22 cellular contexts compared by ENCODE assay signal in genomic region chr4:26451597-26451996, GRCh38. TPM values are rescaled to one million over a fixed set of nuclear protein-coding genes. Genes with fewer than 3 reads are reported as not detected.
DNase-seq lines count a peak whose midpoint lies in the region; ATAC-seq, FAIRE-seq and TF ChIP-seq lines count a peak whose summit lies in the region.
"Had no signal": no experiment of that assay in that cellular context is flagged by ENCODE, and none has a peak within 500 bp of the region (broad histone marks: within the 10 kb centered on the region; RNA-seq: fewer than 3 reads in every experiment).

No MANE protein-coding gene starts in this region.

- H3K27me3 ChIP-seq in HepG2 (ENCODE audit: control insufficient read depth in 1 of 2, insufficient read depth in 2 of 2, low read length in 2 of 2) = no peaks in the 10 kb centered on the region
- H3K27me3 ChIP-seq in right lobe of liver = no peaks in the 10 kb centered on the region
- peaks cover 0 to 7% of the 10 kb centered on the region in 2 experiments; a peak in 2 of 5 replicates for H3K27me3 ChIP-seq in K562 (ENCODE audit: control insufficient read depth in 2 of 2, insufficient read depth in 2 of 2, low read length in 2 of 2)
- no peaks in the 10 kb centered on the region for H3K27me3 ChIP-seq in pancreas
- H3K27me3 ChIP-seq: BE2C had no signal

- H3K9ac ChIP-seq in HepG2 (ENCODE audit: insufficient read depth, low read depth, low read length) (no peak overlapping the region), K562 (ENCODE audit: insufficient read depth in 1 of 2, low read depth in 2 of 2, low read length in 2 of 2) (no peak overlapping the region)

- intact Hi-C loops in HepG2 (cut with micrococcal nuclease; ENCODE audit: unreplicated experiment) (no loop called here), right lobe of liver (cut with DNase I) (no loop called here), K562 (cut with micrococcal nuclease) (loop anchor here (10.0 kb wide), 1 partner anchor 413 kb away; the partner anchor contains the start of gene STIM2), pancreas (cut with DNase I) (no loop called here)

- no peak for FAIRE-seq in HepG2 (lab: Jason Lieb, UNC)
- FAIRE-seq in K562 (lab: Jason Lieb, UNC) = no peak
- no peak for FAIRE-seq in pancreas (lab: Jason Lieb, UNC)
- FAIRE-seq: A204.1, D721Med, G401.6, GM12891, GM19239, HTR-8/SVneo had no signal

- WGBS in HepG2 (ENCODE audit: low lambda C conversion rate) = 43% methylated on average over 3 of the region's 3 CpGs
- 47% methylated on average over 3 of the region's 3 CpGs for WGBS in right lobe of liver (ENCODE audit: insufficient coverage, low coverage, low lambda C conversion rate, missing lambda C conversion rate)
- 0% methylated on average over 3 of the region's 3 CpGs for WGBS in K562 (ENCODE audit: insufficient coverage, low coverage, missing lambda C conversion rate)
- WGBS in pancreas, 2 donors = 55 to 64% methylated on average over 3 of the region's 3 CpGs

- H3K36me3 ChIP-seq in HepG2 (replicated peaks in 1 of 2; ENCODE audit: control insufficient read depth in 1 of 2, insufficient read depth in 2 of 2, low read length in 2 of 2) (no peaks in the 10 kb centered on the region), right lobe of liver (no peaks in the 10 kb centered on the region), K562 (ENCODE audit: control insufficient read depth, insufficient read depth, low read length) (no peaks in the 10 kb centered on the region), pancreas (no peaks in the 10 kb centered on the region)
- H3K36me3 ChIP-seq: BE2C had no signal

- H2AFZ ChIP-seq in HepG2 (ENCODE audit: low read length) (no peak overlapping the region), K562 (ENCODE audit: low read depth, low read length) (no peak overlapping the region)

- H3K9me3 ChIP-seq in HepG2 (ENCODE audit: low read length) (peaks cover 10% of the 10 kb centered on the region; the same call in 1 of the 2 replicates), right lobe of liver (no peaks in the 10 kb centered on the region), K562 (replicated peaks; ENCODE audit: control insufficient read depth, insufficient read depth, low read depth, low read length) (no peaks in the 10 kb centered on the region), pancreas (no peaks in the 10 kb centered on the region)
- H3K9me3 ChIP-seq: BE2C had no signal

- no peaks in the 10 kb centered on the region for H3K79me2 ChIP-seq in HepG2 (ENCODE audit: insufficient read depth, low read length)
- H3K79me2 ChIP-seq in K562 (ENCODE audit: control insufficient read depth, insufficient read depth, low read length) = no peaks in the 10 kb centered on the region

- H3K9me1 ChIP-seq in K562 (ENCODE audit: control insufficient read depth, insufficient read depth, low read length) = no peaks in the 10 kb centered on the region

- TF ChIP-seq POLR2A in HepG2 (IDR thresholded peaks at IDR 0.05; ENCODE audit: insufficient read depth in 1 of 2, low read depth in 2 of 2, low read length in 2 of 2) (no peak), right lobe of liver (IDR thresholded peaks at IDR 0.05) (no peak), K562 (conservative IDR thresholded peaks at IDR 0.05) (no peak)

- no peak for ATAC-seq in HepG2
- ATAC-seq in right lobe of liver = no peak
- no peak for ATAC-seq in K562
- no peak for ATAC-seq in pancreas
- no peak for ATAC-seq in GM19324 (IDR thresholded peaks at IDR 0.05; ENCODE audit: low FRiP score, unreplicated experiment)

- TF ChIP-seq RAD21 in HepG2 (CRISPR knock-in tag; IDR thresholded peaks at IDR 0.05) (no peak), K562 (CRISPR knock-in tag; conservative IDR thresholded peaks at IDR 0.05 in 1 of 2, IDR thresholded peaks at IDR 0.05 in 1 of 2) (no peak)

- H4K20me1 ChIP-seq in HepG2 (ENCODE audit: insufficient read depth, low read length) = no peaks in the 10 kb centered on the region
- H4K20me1 ChIP-seq in K562 (replicated peaks; ENCODE audit: control insufficient read depth, insufficient read depth, low read length) = no peaks in the 10 kb centered on the region

- BruUV-seq in HepG2 (replicated peaks; lab: Mats Ljungman, UMichigan) (no TSS peak), K562 (replicated peaks; lab: Mats Ljungman, UMichigan) (no TSS peak)

- in situ Hi-C loops in HepG2 (cut with HindIII; ENCODE audit: extremely low pct_ligation_motif_present, low pct_unique_long_range_greater_than_20kb) (no loop called here), K562 (cut with MboI) (loop anchor here (10.0 kb wide), 1 partner anchor 563 kb away; no protein-coding TSS in a partner anchor)

- H3K4me3 ChIP-seq in HepG2 (replicated peaks in 1 of 3; ENCODE audit: insufficient read depth in 1 of 3, low read depth in 2 of 3, low read length in 3 of 3) (no peak overlapping the region), right lobe of liver (no peak overlapping the region), K562 (no peak overlapping the region), pancreas (no peak overlapping the region)

- TF ChIP-seq CTCF in HepG2 (CRISPR knock-in tag; IDR thresholded peaks at IDR 0.05) (no peak), right lobe of liver (IDR thresholded peaks at IDR 0.05) (no peak), K562 (IDR thresholded peaks at IDR 0.05 in 2 of 3, conservative IDR thresholded peaks at IDR 0.05 in 1 of 3; ENCODE audit: insufficient read depth in 2 of 3, low read depth in 1 of 3, low read length in 3 of 3) (no peak), pancreas (IDR thresholded peaks at IDR 0.05) (no peak)

- CTCF ChIA-PET in HepG2 (lab: Yijun Ruan, JAX; ENCODE audit: low intra/inter-chr PET ratio, low total read pairs) = no interaction called here
- CTCF ChIA-PET in K562 (lab: Yijun Ruan, JAX; ENCODE audit: low intra/inter-chr PET ratio) = no interaction called here

- H3K4me1 ChIP-seq in HepG2 (ENCODE audit: insufficient read depth, low read length) (peaks cover 15% of the 10 kb centered on the region), right lobe of liver (no peaks in the 10 kb centered on the region), K562 (replicated peaks in 1 of 2; ENCODE audit: control insufficient read depth in 2 of 2, insufficient read depth in 2 of 2, low read length in 2 of 2) (0 out of 5 replicates have a peak, but pooled peaks cover 0 to 2% of the 10 kb centered on the region in 2 experiments), pancreas (peaks cover 6 to 17% (median 14%) of the 10 kb centered on the region in 3 donors)
- H3K4me1 ChIP-seq: BE2C had no signal

- TF ChIP-seq EP300 in HepG2 (IDR thresholded peaks at IDR 0.05; ENCODE audit: low read depth in 2 of 2, low read length in 2 of 2) (no peak), HepG2 (CRISPR knock-in tag; IDR thresholded peaks at IDR 0.05; ENCODE audit: borderline replicate concordance) (no peak), K562 (IDR thresholded peaks at IDR 0.05; ENCODE audit: low read length) (no peak)

- DNase-seq in HepG2 (ENCODE audit: low spot score) = no peak
- DNase-seq in right lobe of liver = no peak
- no peak for DNase-seq in K562 (ENCODE audit: extremely low read depth in 1 of 4, low spot score in 3 of 4)
- DNase-seq in pancreas = no peak
- no peak for DNase-seq in activated naive CD4-positive, alpha-beta T cell (lab: John Stamatoyannopoulos, UW)
- DNase-seq in A172 (ENCODE audit: low spot score) = no peak
- DNase-seq: ACHN; BE2C; C1 segment of cervical spinal cord; CD4-positive, CD25-positive, alpha-beta regulatory T cell; CD8-positive, alpha-beta memory T cell; COR-L47; GOT3; H9 had no signal

- POLR2A ChIA-PET in HepG2 (lab: Yijun Ruan, JAX) = no interaction called here
- POLR2A ChIA-PET in K562 (lab: Yijun Ruan, JAX) = interaction anchor here (0.6 to 0.7 kb wide), 3 partner anchors 12 to 105 kb away, joined by 3 to 4 read pairs (median 3); no protein-coding TSS in a partner anchor

- H3K27ac ChIP-seq in HepG2 (ENCODE audit: extremely low read length, insufficient read depth, low read length) (no peak overlapping the region), right lobe of liver (no peak overlapping the region), K562 (ENCODE audit: extremely low read depth, low read depth, low read length) (no peak overlapping the region), pancreas (peak overlapping the region in 3 of 4 donors; percentile 45 to 78 (median 60))

- H3K4me2 ChIP-seq in HepG2 (ENCODE audit: low read depth, low read length) (no peak overlapping the region), K562 (ENCODE audit: insufficient read depth, low read length) (no peak overlapping the region)

RNA-seq across cellular contexts. Expression of gene CCKAR, which starts 38.7 kb away (rescaled TPM):
- not detected in 2 replicates for total RNA-seq in HepG2 (2016; rRNA removed; fragmentation: Illumina TruSeq; extraction: Trizol)
- not detected in 2 replicates for total RNA-seq in HepG2 (2016; cell fraction: cytosol; rRNA removed; fragmentation: Illumina TruSeq; extraction: Trizol; ENCODE audit: low read depth)
- total RNA-seq in HepG2 (2016; cell fraction: insoluble cytoplasmic fraction; rRNA removed; fragmentation: Illumina TruSeq; extraction: Trizol) = not detected in 2 replicates
- not detected in 2 replicates for total RNA-seq in HepG2 (2016; cell fraction: membrane; rRNA removed; fragmentation: Illumina TruSeq; extraction: Trizol)
- not detected in 2 replicates for total RNA-seq in HepG2 (2016; cell fraction: nucleus; rRNA removed; fragmentation: Illumina TruSeq; extraction: Trizol)
- not detected in 2 replicates for polyA plus RNA-seq in HepG2 (2011; rRNA removed)
- polyA plus RNA-seq in HepG2 (2011; cell fraction: cytosol; rRNA removed) = not detected in 2 replicates
- not detected in 2 replicates for polyA plus RNA-seq in HepG2 (2011; cell fraction: nucleus; rRNA removed)
- not detected in 2 replicates for polyA plus RNA-seq in HepG2 (2012)
- not detected in 2 replicates for polyA plus RNA-seq in HepG2 (2016; cell fraction: cytosol; fragmentation: Illumina TruSeq; extraction: Trizol; ENCODE audit: low read depth)
- not detected in 2 replicates for polyA plus RNA-seq in HepG2 (2016; cell fraction: insoluble cytoplasmic fraction; fragmentation: Illumina TruSeq; extraction: Trizol; ENCODE audit: low read depth)
- polyA plus RNA-seq in HepG2 (2016; cell fraction: membrane; fragmentation: Illumina TruSeq; extraction: Trizol; ENCODE audit: low read depth) = not detected in 2 replicates
- not detected in 2 replicates for polyA plus RNA-seq in HepG2 (2016; cell fraction: nucleus; fragmentation: Illumina TruSeq; extraction: Trizol; ENCODE audit: insufficient read depth, low read depth)
- polyA minus RNA-seq in HepG2 (2011; rRNA and poly(A)+ RNA removed; ENCODE audit: low replicate concordance) = not detected in 2 replicates
- not detected in 2 replicates for polyA minus RNA-seq in HepG2 (2011; cell fraction: cytosol; rRNA and poly(A)+ RNA removed)
- not detected in 2 replicates for polyA minus RNA-seq in HepG2 (2011; cell fraction: nucleus; rRNA and poly(A)+ RNA removed)
- total RNA-seq in right lobe of liver = not detected
- total RNA-seq in K562 (2011; cell fraction: chromatin; rRNA removed; ENCODE audit: low replicate concordance) = not detected in 2 replicates
- not detected in 2 replicates for total RNA-seq in K562 (2011; cell fraction: nucleolus; rRNA removed)
- not detected in 2 replicates for total RNA-seq in K562 (2011; cell fraction: nucleoplasm; rRNA removed)
- total RNA-seq in K562 (2014; rRNA removed) = not detected in 2 replicates
- total RNA-seq in K562 (2014; rRNA removed; fragmentation: Illumina TruSeq; extraction: Trizol) = not detected in 2 replicates
- not detected in 2 replicates for total RNA-seq in K562 (2015; rRNA removed; fragmentation: Illumina TruSeq; extraction: Trizol)
- not detected in 2 replicates for total RNA-seq in K562 (2021)
- polyA plus RNA-seq in K562 (2011; rRNA removed) = not detected in 2 replicates
- polyA plus RNA-seq in K562 (2011; cell fraction: cytosol; rRNA removed) = not detected in 2 replicates
- not detected in 2 replicates for polyA plus RNA-seq in K562 (2011; cell fraction: nucleus; rRNA removed)
- not detected in 2 replicates for polyA plus RNA-seq in K562 (2012)
- not detected in 2 replicates for polyA plus RNA-seq in K562 (2014; fragmentation: Illumina TruSeq; extraction: Trizol)
- not detected for polyA plus RNA-seq in K562 (2014; fragmentation: Nextera tagmentation; extraction: Ambion mirVana)
- polyA plus RNA-seq in K562 (2014; rRNA removed) = not detected in 2 replicates
- not detected in 2 replicates for polyA minus RNA-seq in K562 (2011; rRNA and poly(A)+ RNA removed)
- polyA minus RNA-seq in K562 (2011; cell fraction: cytosol; rRNA and poly(A)+ RNA removed) = not detected in 2 replicates
- polyA minus RNA-seq in K562 (2011; cell fraction: nucleus; rRNA and poly(A)+ RNA removed) = not detected in 2 replicates
- under 1 TPM in 5 of 6 donors, not detected in 1; 0.12 to 0.16 (median 0.15) TPM for total RNA-seq in pancreas
- polyA plus RNA-seq in pancreas = not detected
- not detected in 2 replicates for total RNA-seq in A172 (2014; rRNA removed; shearing (Covaris generic))
- total RNA-seq: CD4-positive, CD25-positive, alpha-beta regulatory T cell; CD8-positive, alpha-beta memory T cell; H9 had no signal
- polyA plus RNA-seq: CD4-positive, CD25-positive, alpha-beta regulatory T cell; CD8-positive, alpha-beta memory T cell; IgD-negative memory B cell had no signal

Comparison
In these comparisons a context has a peak if more than half of its experiments do, and no peak if none do; other contexts are left out.
1. H3K27ac ChIP-seq: peak in pancreas (3 of 4); none in HepG2 (single experiment), right lobe of liver (0 of 3) and K562 (single experiment).
2. Of the 241 proteins assayed by ChIP-seq in both HepG2 and K562: peak only in HepG2: none; only in K562: ADNP; in both: none; in neither: 239; mixed calls (peak in some experiments, not most) for 1.